22 cellular contexts compared by ENCODE assay signal in the genomic region with DNA sequence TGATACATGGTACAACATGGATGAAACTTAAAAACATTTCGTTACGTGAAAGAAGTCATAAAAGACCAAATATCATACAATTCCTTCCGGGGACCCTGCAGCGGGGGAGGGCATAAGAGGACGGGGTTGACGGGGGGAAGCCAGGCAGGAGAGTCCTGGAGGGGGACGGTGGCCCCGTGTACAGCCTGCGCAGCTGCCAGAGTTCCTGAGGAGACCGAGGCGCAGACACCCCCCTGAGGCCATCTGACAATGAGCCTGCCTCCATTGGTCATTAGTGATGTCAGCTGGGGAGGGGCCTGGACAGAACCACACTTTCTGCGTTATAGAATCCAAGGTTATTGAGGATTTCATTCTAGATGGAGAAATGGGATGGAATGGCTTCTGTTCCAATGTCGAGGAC.
"Had no signal": no experiment of that assay in that cellular context is flagged by ENCODE, and none has a peak within 500 bp of the region (broad histone marks: within the 10 kb centered on the region; RNA-seq: fewer than 3 reads in every experiment).

No MANE protein-coding gene starts in this region.

- H3K9me3 Mint-ChIP-seq: effector memory CD8-positive, alpha-beta T cell; naive thymus-derived CD8-positive, alpha-beta T cell; nephron progenitor cell; stimulated activated naive B cell treated with anti-CD40 and anti-IgM and Interleukin-4, amounts not matched to agents 10 μg/mL and 1 μg/mL and 100 μg/mL, for 72 hours; stimulated activated naive CD8-positive, alpha-beta T cell treated with anti-CD3 and anti-CD28 coated beads, Interleukin-15, Interleukin-2, amounts not matched to agents 100 ng/mL and 50 ng/mL, for 24 hours had no signal

- DNase-seq: effector memory CD8-positive, alpha-beta T cell; erythroblast; esophagus squamous epithelium; foreskin melanocyte; naive thymus-derived CD8-positive, alpha-beta T cell; nephron progenitor cell; occipital lobe; ovary; retina; small intestine; stimulated activated CD4-positive, alpha-beta T cell treated with anti-CD3 and anti-CD28 coated beads, Interleukin-15, amount 100 ng/mL, for 24 hours; stimulated activated CD4-positive, alpha-beta T cell treated with anti-CD3 and anti-CD28 coated beads, Interleukin-2, amount 100 ng/mL, for 48 hours; stimulated activated naive B cell treated with anti-CD40 and anti-IgM and Interleukin-4, amounts not matched to agents 10 μg/mL and 1 μg/mL and 100 μg/mL, for 72 hours; transverse colon; upper lobe of right lung; uterus had no signal

- FAIRE-seq: endometrium, keratinocyte, small intestine had no signal

- H3K27ac ChIP-seq: coronary artery, esophagus squamous epithelium, ovary, right lobe of liver, suprapubic skin, transverse colon, upper lobe of right lung, uterus had no signal

- H3K27ac Mint-ChIP-seq: nephron progenitor cell; stimulated activated naive B cell treated with anti-CD40 and anti-IgM and Interleukin-4, amounts not matched to agents 10 μg/mL and 1 μg/mL and 100 μg/mL, for 72 hours; stimulated activated naive CD8-positive, alpha-beta T cell treated with anti-CD3 and anti-CD28 coated beads, Interleukin-15, Interleukin-2, amounts not matched to agents 100 ng/mL and 50 ng/mL, for 24 hours had no signal

- H3K36me3 ChIP-seq: ovary, right lobe of liver, transverse colon, upper lobe of right lung, uterus had no signal

- H3K4me3 ChIP-seq: coronary artery, esophagus squamous epithelium, ovary, right lobe of liver, suprapubic skin, transverse colon, upper lobe of right lung, uterus had no signal

- H3K9me3 ChIP-seq: esophagus squamous epithelium, ovary, right lobe of liver, suprapubic skin, transverse colon, upper lobe of right lung, uterus had no signal

- ATAC-seq: effector memory CD8-positive, alpha-beta T cell; naive thymus-derived CD8-positive, alpha-beta T cell; stimulated activated naive B cell treated with anti-CD40 and anti-IgM and Interleukin-4, amounts not matched to agents 10 μg/mL and 1 μg/mL and 100 μg/mL, for 72 hours; upper lobe of right lung had no signal

- H3K4me3 Mint-ChIP-seq: effector memory CD8-positive, alpha-beta T cell; naive thymus-derived CD8-positive, alpha-beta T cell; nephron progenitor cell; stimulated activated naive B cell treated with anti-CD40 and anti-IgM and Interleukin-4, amounts not matched to agents 10 μg/mL and 1 μg/mL and 100 μg/mL, for 72 hours; stimulated activated naive CD8-positive, alpha-beta T cell treated with anti-CD3 and anti-CD28 coated beads, Interleukin-15, Interleukin-2, amounts not matched to agents 100 ng/mL and 50 ng/mL, for 24 hours had no signal

- H3K27me3 ChIP-seq: esophagus squamous epithelium, ovary, right lobe of liver, suprapubic skin, transverse colon, upper lobe of right lung, uterus had no signal

- H3K27me3 Mint-ChIP-seq: effector memory CD8-positive, alpha-beta T cell; naive thymus-derived CD8-positive, alpha-beta T cell; stimulated activated naive B cell treated with anti-CD40 and anti-IgM and Interleukin-4, amounts not matched to agents 10 μg/mL and 1 μg/mL and 100 μg/mL, for 72 hours; stimulated activated naive CD8-positive, alpha-beta T cell treated with anti-CD3 and anti-CD28 coated beads, Interleukin-15, Interleukin-2, amounts not matched to agents 100 ng/mL and 50 ng/mL, for 24 hours had no signal
